Comparison of ENCODE assay signal across 1 cellular context in the genomic region with DNA sequence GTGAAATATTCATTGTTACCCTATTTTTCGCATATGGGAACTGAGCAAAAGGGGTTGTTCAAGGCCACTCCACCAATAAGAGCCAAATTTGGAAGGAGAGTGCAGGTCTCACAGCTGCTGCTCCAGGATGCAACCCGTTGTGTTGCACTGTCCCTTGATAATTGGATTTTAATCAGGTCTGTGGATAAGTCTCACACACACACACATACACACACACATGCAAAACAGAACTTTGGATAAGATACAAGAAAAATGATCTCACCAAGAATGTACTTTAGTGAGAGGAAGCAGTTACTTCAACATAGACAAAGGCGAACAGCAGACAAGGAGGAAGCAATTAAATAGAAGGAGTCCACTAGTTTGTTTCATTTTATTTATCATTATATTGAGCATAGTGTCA.
TF ChIP-seq lines count a peak whose summit lies in the region.

No MANE protein-coding gene starts in this region.

TF ChIP-seq in GM23338, 12 proteins besides CTCF, POLR2A, EP300 and RAD21 (continued from another document):
- TF ChIP-seq, protein P1, sequence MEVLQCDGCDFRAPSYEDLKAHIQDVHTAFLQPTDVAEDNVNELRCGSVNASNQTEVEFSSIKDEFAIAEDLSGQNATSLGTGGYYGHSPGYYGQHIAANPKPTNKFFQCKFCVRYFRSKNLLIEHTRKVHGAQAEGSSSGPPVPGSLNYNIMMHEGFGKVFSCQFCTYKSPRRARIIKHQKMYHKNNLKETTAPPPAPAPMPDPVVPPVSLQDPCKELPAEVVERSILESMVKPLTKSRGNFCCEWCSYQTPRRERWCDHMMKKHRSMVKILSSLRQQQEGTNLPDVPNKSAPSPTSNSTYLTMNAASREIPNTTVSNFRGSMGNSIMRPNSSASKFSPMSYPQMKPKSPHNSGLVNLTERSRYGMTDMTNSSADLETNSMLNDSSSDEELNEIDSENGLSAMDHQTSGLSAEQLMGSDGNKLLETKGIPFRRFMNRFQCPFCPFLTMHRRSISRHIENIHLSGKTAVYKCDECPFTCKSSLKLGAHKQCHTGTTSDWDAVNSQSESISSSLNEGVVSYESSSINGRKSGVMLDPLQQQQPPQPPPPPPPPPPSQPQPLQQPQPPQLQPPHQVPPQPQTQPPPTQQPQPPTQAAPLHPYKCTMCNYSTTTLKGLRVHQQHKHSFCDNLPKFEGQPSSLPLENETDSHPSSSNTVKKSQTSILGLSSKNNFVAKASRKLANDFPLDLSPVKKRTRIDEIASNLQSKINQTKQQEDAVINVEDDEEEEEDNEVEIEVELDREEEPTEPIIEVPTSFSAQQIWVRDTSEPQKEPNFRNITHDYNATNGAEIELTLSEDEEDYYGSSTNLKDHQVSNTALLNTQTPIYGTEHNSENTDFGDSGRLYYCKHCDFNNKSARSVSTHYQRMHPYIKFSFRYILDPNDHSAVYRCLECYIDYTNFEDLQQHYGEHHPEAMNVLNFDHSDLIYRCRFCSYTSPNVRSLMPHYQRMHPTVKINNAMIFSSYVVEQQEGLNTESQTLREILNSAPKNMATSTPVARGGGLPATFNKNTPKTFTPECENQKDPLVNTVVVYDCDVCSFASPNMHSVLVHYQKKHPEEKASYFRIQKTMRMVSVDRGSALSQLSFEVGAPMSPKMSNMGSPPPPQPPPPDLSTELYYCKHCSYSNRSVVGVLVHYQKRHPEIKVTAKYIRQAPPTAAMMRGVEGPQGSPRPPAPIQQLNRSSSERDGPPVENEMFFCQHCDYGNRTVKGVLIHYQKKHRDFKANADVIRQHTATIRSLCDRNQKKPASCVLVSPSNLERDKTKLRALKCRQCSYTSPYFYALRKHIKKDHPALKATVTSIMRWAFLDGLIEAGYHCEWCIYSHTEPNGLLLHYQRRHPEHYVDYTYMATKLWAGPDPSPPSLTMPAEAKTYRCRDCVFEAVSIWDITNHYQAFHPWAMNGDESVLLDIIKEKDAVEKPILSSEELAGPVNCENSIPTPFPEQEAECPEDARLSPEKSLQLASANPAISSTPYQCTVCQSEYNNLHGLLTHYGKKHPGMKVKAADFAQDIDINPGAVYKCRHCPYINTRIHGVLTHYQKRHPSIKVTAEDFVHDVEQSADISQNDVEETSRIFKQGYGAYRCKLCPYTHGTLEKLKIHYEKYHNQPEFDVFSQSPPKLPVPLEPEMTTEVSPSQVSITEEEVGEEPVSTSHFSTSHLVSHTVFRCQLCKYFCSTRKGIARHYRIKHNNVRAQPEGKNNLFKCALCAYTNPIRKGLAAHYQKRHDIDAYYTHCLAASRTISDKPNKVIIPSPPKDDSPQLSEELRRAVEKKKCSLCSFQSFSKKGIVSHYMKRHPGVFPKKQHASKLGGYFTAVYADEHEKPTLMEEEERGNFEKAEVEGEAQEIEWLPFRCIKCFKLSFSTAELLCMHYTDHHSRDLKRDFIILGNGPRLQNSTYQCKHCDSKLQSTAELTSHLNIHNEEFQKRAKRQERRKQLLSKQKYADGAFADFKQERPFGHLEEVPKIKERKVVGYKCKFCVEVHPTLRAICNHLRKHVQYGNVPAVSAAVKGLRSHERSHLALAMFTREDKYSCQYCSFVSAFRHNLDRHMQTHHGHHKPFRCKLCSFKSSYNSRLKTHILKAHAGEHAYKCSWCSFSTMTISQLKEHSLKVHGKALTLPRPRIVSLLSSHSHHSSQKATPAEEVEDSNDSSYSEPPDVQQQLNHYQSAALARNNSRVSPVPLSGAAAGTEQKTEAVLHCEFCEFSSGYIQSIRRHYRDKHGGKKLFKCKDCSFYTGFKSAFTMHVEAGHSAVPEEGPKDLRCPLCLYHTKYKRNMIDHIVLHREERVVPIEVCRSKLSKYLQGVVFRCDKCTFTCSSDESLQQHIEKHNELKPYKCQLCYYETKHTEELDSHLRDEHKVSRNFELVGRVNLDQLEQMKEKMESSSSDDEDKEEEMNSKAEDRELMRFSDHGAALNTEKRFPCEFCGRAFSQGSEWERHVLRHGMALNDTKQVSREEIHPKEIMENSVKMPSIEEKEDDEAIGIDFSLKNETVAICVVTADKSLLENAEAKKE (CRISPR knock-in tag; IDR thresholded peaks at IDR 0.05) = no peak
- TF ChIP-seq CREB1 (CRISPR knock-in tag; IDR thresholded peaks at IDR 0.05; ENCODE audit: low read depth) = no peak
TF ChIP-seq in GM23338: peak in this region for 0.
